In genomic region chrX:30735839-30736238, GRCh38 we compare ENCODE assay signal across 8 cellular contexts.
DNase-seq lines count a peak whose midpoint lies in the region; ATAC-seq and TF ChIP-seq lines count a peak whose summit lies in the region.

No MANE protein-coding gene starts in this region.

- peak; percentile 67 for DNase-seq in SIG-M5 treated with dmso at 0.1 percent for 504 hours (lab: John Stamatoyannopoulos, UW; ENCODE audit: unreplicated experiment)
- no peak for DNase-seq in SIG-M5 (lab: John Stamatoyannopoulos, UW)
- DNase-seq in NCI-H1092 treated with DMSO at 0.1 percent for 48 hours (lab: John Stamatoyannopoulos, UW), result peak; percentile 49
- peak; percentile 56 for DNase-seq in UCSD-AML1 (lab: John Stamatoyannopoulos, UW; ENCODE audit: unreplicated experiment)
- peak; percentile 61 for DNase-seq in brain microvascular endothelial cell
- DNase-seq in left colon, result peak in 1 of 2 donors; percentile 75
- peak; percentile 45 for DNase-seq in stimulated activated CD8-positive, alpha-beta memory T cell treated with anti-CD3 and anti-CD28 coated beads, Interleukin-12 subunit alpha, Interleukin-12 subunit beta, amount 100 ng/mL, for 1 hour (ENCODE audit: low read depth)

- in situ Hi-C loops in brain microvascular endothelial cell (cut with HindIII; ENCODE audit: low pct_ligation_motif_present, low sequenced_read_pairs), result no loop called here

- H3K36me3 ChIP-seq in brain microvascular endothelial cell (replicated peaks), result no peaks in the 10 kb centered on the region

- H3K27ac ChIP-seq in brain microvascular endothelial cell, result no peak overlapping the region

- no peak overlapping the region for H3K4me3 ChIP-seq in brain microvascular endothelial cell (ENCODE audit: low read depth, low read length)

- intact Hi-C loops in left colon (cut with DNase I, micrococcal nuclease), result no loop called here

- peak; percentile 83 for ATAC-seq in HG02642 (IDR thresholded peaks at IDR 0.05; ENCODE audit: poor library complexity, unreplicated experiment)
- peak; percentile 73 for ATAC-seq in left colon

- H3K27me3 ChIP-seq in brain microvascular endothelial cell (replicated peaks), result no peaks in the 10 kb centered on the region

- TF ChIP-seq CTCF in brain microvascular endothelial cell (IDR thresholded peaks at IDR 0.05; ENCODE audit: low read depth, low read length, missing control alignments), result peak; percentile 73
